Comparison of ENCODE assay signal across 1 cellular context in the genomic region with DNA sequence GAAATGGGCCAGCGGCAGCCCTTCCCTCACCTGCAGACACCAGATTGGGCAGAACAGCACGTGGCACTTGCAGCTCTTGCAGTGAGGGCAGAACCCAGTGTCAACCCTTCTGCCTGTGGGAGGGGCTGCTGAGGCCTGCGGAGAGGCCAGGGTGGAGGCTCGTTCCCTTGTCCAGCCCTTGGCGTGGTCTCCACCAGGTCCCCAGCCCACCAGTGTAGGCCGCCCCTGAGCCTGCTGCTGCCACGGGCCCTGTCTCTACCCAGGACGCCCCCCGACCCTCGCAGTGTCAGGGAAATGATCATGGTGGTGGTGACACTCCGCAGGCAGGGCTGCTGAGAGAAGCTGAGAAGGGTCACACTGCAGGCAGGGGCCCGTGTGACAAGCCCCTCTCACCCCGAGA. TPM values are rescaled to one million over a fixed set of nuclear protein-coding genes. Genes with fewer than 3 reads are reported as not detected.
"Had no signal": no experiment of that assay in that cellular context is flagged by ENCODE, and none has a peak within 500 bp of the region (broad histone marks: within the 10 kb centered on the region; RNA-seq: fewer than 3 reads in every experiment).

No MANE protein-coding gene starts in this region.

RNA-seq across cellular contexts. Expression of gene GGT5, which starts 11.3 kb away (rescaled TPM):
- polyA plus RNA-seq: keratinocyte had no signal
